In the genomic region with DNA sequence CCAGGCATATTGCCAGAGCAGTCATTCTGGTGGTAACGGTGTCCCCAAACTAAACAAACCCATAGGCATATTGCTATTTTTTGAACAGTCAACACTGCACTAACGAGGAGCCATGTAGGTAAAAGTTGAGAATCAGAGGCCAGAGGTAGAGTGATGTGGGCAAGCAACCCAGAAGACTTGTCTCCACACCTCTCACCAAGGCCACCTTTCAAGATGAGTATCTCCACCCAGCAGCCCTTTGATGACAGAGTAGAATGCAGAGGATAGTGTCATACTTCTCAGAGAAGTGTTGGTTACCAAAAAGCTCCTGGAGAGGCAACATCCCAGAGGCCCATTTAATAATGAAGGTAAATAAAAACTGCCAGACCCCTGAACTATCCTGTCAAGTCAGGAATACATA, we compare ENCODE assay signal across 1 cellular context.
TF ChIP-seq lines count a peak whose summit lies in the region.

No MANE protein-coding gene starts in this region.

TF ChIP-seq in GM12878, 131 proteins besides CTCF, POLR2A, EP300 and RAD21 (continued from another document):
- TF ChIP-seq HCFC1 (IDR thresholded peaks at IDR 0.05; ENCODE audit: low read length), result no peak
- TF ChIP-seq NRF1 (conservative IDR thresholded peaks at IDR 0.05; ENCODE audit: low read depth, low read length), result no peak
- TF ChIP-seq TCF7 (IDR thresholded peaks at IDR 0.05; ENCODE audit: borderline replicate concordance), result no peak
- no peak for TF ChIP-seq ZNF687 (IDR thresholded peaks at IDR 0.05)
- TF ChIP-seq RCOR1 (conservative IDR thresholded peaks at IDR 0.05; ENCODE audit: low read depth, low read length), result no peak
- TF ChIP-seq MXI1 (IDR thresholded peaks at IDR 0.05; ENCODE audit: low read depth, low read length), result no peak
- TF ChIP-seq BCL11A (IDR thresholded peaks at IDR 0.05; ENCODE audit: low read depth, low read length), result no peak
TF ChIP-seq in GM12878: peak in this region for 0.
